11 cellular contexts compared by ENCODE assay signal in the genomic region with DNA sequence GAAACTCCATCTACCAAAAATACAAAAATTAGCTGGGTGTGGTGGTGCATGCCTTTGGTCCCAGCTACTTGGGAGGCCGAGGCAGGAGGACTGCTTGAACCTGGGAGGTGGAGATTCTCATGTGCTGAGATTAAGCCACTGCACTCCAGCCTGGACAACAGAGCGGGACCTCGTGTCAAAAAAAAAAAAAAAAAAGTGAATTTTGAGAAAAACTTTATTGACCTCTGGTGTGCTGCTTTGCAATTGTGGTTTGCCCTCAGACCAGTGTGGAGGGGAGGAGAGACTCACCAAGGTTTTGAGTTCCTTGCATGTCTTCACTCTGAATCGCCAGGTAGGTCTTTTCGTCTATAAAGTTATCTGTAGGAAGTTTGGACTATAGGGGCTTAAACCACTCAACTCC.
"Had no signal": no experiment of that assay in that cellular context is flagged by ENCODE, and none has a peak within 500 bp of the region (broad histone marks: within the 10 kb centered on the region; RNA-seq: fewer than 3 reads in every experiment).

No MANE protein-coding gene starts in this region.

- FAIRE-seq: H1, H54 had no signal

- H3K36me3 ChIP-seq: HAP-1 had no signal

- ATAC-seq: GM23338, HCT116 had no signal

- H3K4me3 Mint-ChIP-seq: GM23338, H9, HFFc6 had no signal

- DNase-seq: GM23248, GOT3, H7, H9, HCEC 1CT, HFFc6 had no signal

- H3K4me1 Mint-ChIP-seq: GM23338 had no signal

- H3K9me3 Mint-ChIP-seq: GM23338 had no signal

- H3K4me3 ChIP-seq: GM23248, GM23338, HAP-1 had no signal

- H3K27ac ChIP-seq: GM23248 had no signal

- H3K4me2 ChIP-seq: GM23338 had no signal

- H2AFZ ChIP-seq: GM23248, GM23338 had no signal

- H3K27ac Mint-ChIP-seq: GM23338, H9, HFFc6 had no signal

- H3K4me1 ChIP-seq: HAP-1 had no signal

- H3K9ac ChIP-seq: GM23248 had no signal

- H3K9me3 ChIP-seq: HAP-1 had no signal
